In the genomic region with DNA sequence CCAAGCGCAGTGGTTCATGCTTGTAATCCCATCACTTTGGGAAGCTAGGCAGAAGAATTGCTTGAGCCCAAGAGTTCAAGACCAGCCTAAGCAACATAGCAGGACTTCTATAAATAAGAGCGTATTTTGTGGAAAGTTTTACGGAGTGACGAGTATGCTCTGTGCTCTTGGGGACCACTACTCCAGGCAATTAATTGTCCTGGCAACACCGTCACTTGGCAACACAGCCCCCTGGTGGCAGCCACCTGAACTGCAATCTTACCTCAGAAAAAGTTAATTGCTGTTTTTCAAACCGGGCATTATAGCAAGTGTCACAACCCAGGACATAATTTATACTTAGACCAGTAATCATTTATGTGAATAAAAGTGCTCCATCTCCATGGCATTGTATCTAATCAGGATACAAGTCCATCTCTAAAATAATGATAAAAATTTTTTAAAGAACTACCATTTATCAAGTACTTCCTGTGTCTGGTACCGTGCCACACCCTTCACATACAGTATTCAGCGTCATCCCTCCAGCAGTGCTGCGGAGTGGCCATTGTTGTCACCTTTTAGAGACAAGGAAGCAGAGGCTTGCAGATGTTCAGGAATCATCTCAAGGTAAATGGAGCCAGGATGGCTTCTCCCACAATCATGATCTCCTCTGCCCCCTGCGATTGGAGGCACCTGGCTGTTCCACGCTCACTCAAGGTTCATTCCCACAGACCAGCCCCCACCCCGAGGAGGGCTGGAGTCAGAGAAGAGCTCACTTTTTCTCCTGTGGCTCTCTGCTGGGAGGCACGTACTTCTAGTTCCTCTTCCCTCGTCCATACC, we compare ENCODE assay signal across 8 cellular contexts. TPM values are rescaled to one million over a fixed set of nuclear protein-coding genes. Genes with fewer than 3 reads are reported as not detected.
DNase-seq lines count a peak whose midpoint lies in the region; ATAC-seq and TF ChIP-seq lines count a peak whose summit lies in the region.

No MANE protein-coding gene starts in this region.

- H3K9me3 ChIP-seq in H9 (ENCODE audit: control insufficient read depth, low read depth, low read length): no peaks in the 10 kb centered on the region
- H3K9me3 ChIP-seq in OCI-LY1 (ENCODE audit: low read length): no peaks in the 10 kb centered on the region
- H3K9me3 ChIP-seq in ovary: no peaks in the 10 kb centered on the region
- H3K9me3 ChIP-seq in uterus: no peaks in the 10 kb centered on the region

- peaks cover 4 to 10% of the 10 kb centered on the region in 2 experiments for H3K4me1 Mint-ChIP-seq in H9
- H3K4me1 Mint-ChIP-seq in activated T-cell treated with anti-CD3 and anti-CD28 coated beads, Interleukin-2, amount 50 U/mL, for 4 hours (ENCODE audit: low read depth): peaks cover 7% of the 10 kb centered on the region

- no peak overlapping the region for H3T11ph ChIP-seq in H9 (ENCODE audit: low read length)

- H3K23ac ChIP-seq in H9 (ENCODE audit: insufficient read length, low read depth, low read length): no peak overlapping the region

- no peak overlapping the region for H4K91ac ChIP-seq in H9 (ENCODE audit: insufficient read length, low read depth, low read length)

- H3K9me2 ChIP-seq in OCI-LY1 (ENCODE audit: low read depth, low read length): no peaks in the 10 kb centered on the region

- no peak overlapping the region for H2AK5ac ChIP-seq in H9 (ENCODE audit: insufficient read length, low read length)

- ATAC-seq in activated T-cell treated with anti-CD3 and anti-CD28 coated beads, Interleukin-2, amount 50 U/mL, for 4 hours: no peak
- ATAC-seq in HG02852 (IDR thresholded peaks at IDR 0.05; ENCODE audit: unreplicated experiment): no peak

- no peaks in the 10 kb centered on the region; a peak in 2 of 5 replicates for H3K9me3 Mint-ChIP-seq in H9
- no peaks in the 10 kb centered on the region for H3K9me3 Mint-ChIP-seq in activated T-cell treated with anti-CD3 and anti-CD28 coated beads, Interleukin-2, amount 50 U/mL, for 4 hours

- TF ChIP-seq EP300 in ovary (IDR thresholded peaks at IDR 0.05): no peak

- H3K36me3 ChIP-seq in OCI-LY1 (ENCODE audit: insufficient read depth, low read length) (no peaks in the 10 kb centered on the region), ovary (no peaks in the 10 kb centered on the region), uterus (no peaks in the 10 kb centered on the region)

- H3K27me3 ChIP-seq in H9 (ENCODE audit: insufficient read depth, low read length) (no peaks in the 10 kb centered on the region), OCI-LY1 (ENCODE audit: insufficient read depth, low read length) (no peaks in the 10 kb centered on the region; the same call in 1 of the 2 replicates), ovary (no peaks in the 10 kb centered on the region), uterus (no peaks in the 10 kb centered on the region)

- H2AFZ ChIP-seq in H9 (ENCODE audit: low read length) (no peak overlapping the region), OCI-LY1 (ENCODE audit: low read length) (no peak overlapping the region)

- no peak overlapping the region for H3K4me3 Mint-ChIP-seq in H9
- no peak overlapping the region for H3K4me3 Mint-ChIP-seq in activated T-cell treated with anti-CD3 and anti-CD28 coated beads, Interleukin-2, amount 50 U/mL, for 4 hours

- no peaks in the 10 kb centered on the region for H3K36me3 Mint-ChIP-seq in H9 (ENCODE audit: insufficient read depth in 1 of 3, low read depth in 3 of 3)
- no peaks in the 10 kb centered on the region for H3K36me3 Mint-ChIP-seq in activated T-cell treated with anti-CD3 and anti-CD28 coated beads, Interleukin-2, amount 50 U/mL, for 4 hours (ENCODE audit: insufficient read depth)

- no peak overlapping the region for H2BK20ac ChIP-seq in H9 (ENCODE audit: low read depth, low read length, poor library complexity, severe bottlenecking)

- H3K27ac ChIP-seq in H9 (ENCODE audit: insufficient read length, low read depth, low read length) (no peak overlapping the region), OCI-LY1 (ENCODE audit: low read depth, low read length, poor library complexity, severe bottlenecking) (no peak overlapping the region), ovary (no peak overlapping the region), uterus (no peak overlapping the region)

- no peak overlapping the region for H2BK5ac ChIP-seq in H9 (ENCODE audit: insufficient read length, low read length)

- H3K4me1 ChIP-seq in H9 (ENCODE audit: insufficient read depth, low read length) (no peaks in the 10 kb centered on the region), OCI-LY1 (ENCODE audit: insufficient read depth, low read length, severe bottlenecking) (peaks cover 1% of the 10 kb centered on the region), ovary (ENCODE audit: insufficient read depth) (no peaks in the 10 kb centered on the region), uterus (no peaks in the 10 kb centered on the region)

- no peaks in the 10 kb centered on the region for H3K79me2 ChIP-seq in H9 (ENCODE audit: insufficient read depth, low read length)
- no peaks in the 10 kb centered on the region for H3K79me2 ChIP-seq in OCI-LY1 (ENCODE audit: insufficient read depth, low read length)

- H2BK120ac ChIP-seq in H9 (ENCODE audit: low read depth, low read length, poor library complexity, severe bottlenecking): no peak overlapping the region

- H4K5ac ChIP-seq in H9 (ENCODE audit: insufficient read length, low read depth, low read length): no peak overlapping the region

- H3K4ac ChIP-seq in H9 (ENCODE audit: low read depth, low read length): no peak overlapping the region

- peaks cover 16% of the 10 kb centered on the region for H3K27me3 Mint-ChIP-seq in H9 (ENCODE audit: low read depth)
- peaks cover 20% of the 10 kb centered on the region for H3K27me3 Mint-ChIP-seq in activated T-cell treated with anti-CD3 and anti-CD28 coated beads, Interleukin-2, amount 50 U/mL, for 4 hours (ENCODE audit: low read depth)

- intact Hi-C loops in ovary (cut with DNase I): loop anchor here in 1 of 4 donors (5.0 kb wide), 1 partner anchor 68 kb away; no protein-coding TSS in a partner anchor
- intact Hi-C loops in uterus (cut with DNase I; ENCODE audit: low total_unique reads): no loop called here

- peak; percentile 94 for TF ChIP-seq CTCF in H9 (conservative IDR thresholded peaks at IDR 0.05)
- peak; percentile 92 for TF ChIP-seq CTCF in OCI-LY1 (IDR thresholded peaks at IDR 0.05; ENCODE audit: low read length)
- TF ChIP-seq CTCF in foreskin fibroblast (IDR thresholded peaks at IDR 0.05; ENCODE audit: low read depth, low read length): peak; percentile 92
- TF ChIP-seq CTCF in ovary (IDR thresholded peaks at IDR 0.05): peak; percentile 26 to 53 (median 51)
- TF ChIP-seq CTCF in uterus (IDR thresholded peaks at IDR 0.05): peak; percentile 46 to 71 (median 54)

- no peak overlapping the region for H3K4me3 ChIP-seq in OCI-LY1 (ENCODE audit: low read depth, low read length, poor library complexity, severe bottlenecking)
- no peak overlapping the region for H3K4me3 ChIP-seq in foreskin fibroblast (ENCODE audit: low read depth in 1 of 2, low read length in 2 of 2)
- H3K4me3 ChIP-seq in ovary: no peak overlapping the region
- no peak overlapping the region for H3K4me3 ChIP-seq in uterus

- TF ChIP-seq POLR2A in ovary (IDR thresholded peaks at IDR 0.05) (no peak), uterus (IDR thresholded peaks at IDR 0.05) (no peak)

- H3F3A ChIP-seq in OCI-LY1 (ENCODE audit: insufficient read depth, low read length): no peaks in the 10 kb centered on the region

- H3K23me2 ChIP-seq in H9 (ENCODE audit: insufficient read length, low read depth, low read length, poor library complexity, severe bottlenecking): peaks cover 3% of the 10 kb centered on the region

- DNase-seq in AG20443 (ENCODE audit: low spot score) (peak; percentile 65), H9 (peak; percentile 68), foreskin fibroblast (peak; percentile 5 to 58), ovary (peak in 4 of 5 donors; percentile 50 to 68 (median 56)), uterus (no peak)
- DNase-seq in activated T-cell treated with anti-CD3 and anti-CD28 coated beads, Interleukin-2, amount 50 U/mL, for 4 hours: peak; percentile 72

- no peaks in the 10 kb centered on the region for H3K79me1 ChIP-seq in H9 (ENCODE audit: insufficient read depth, low read depth, low read length, poor library complexity, severe bottlenecking)

- no peak overlapping the region for H3K4me2 ChIP-seq in H9 (ENCODE audit: insufficient read depth, insufficient read length, low read length)
- no peak overlapping the region for H3K4me2 ChIP-seq in OCI-LY1 (ENCODE audit: low read length)

- no peak overlapping the region for H2BK12ac ChIP-seq in H9 (ENCODE audit: insufficient read length, low read depth, low read length)

- H4K20me1 ChIP-seq in H9 (ENCODE audit: control insufficient read depth, insufficient read depth, insufficient read length): no peaks in the 10 kb centered on the region
- H4K20me1 ChIP-seq in OCI-LY1 (ENCODE audit: insufficient read depth, low read length): no peaks in the 10 kb centered on the region

- H3K9ac ChIP-seq in H9 (ENCODE audit: extremely low read depth, insufficient read length, low read length) (no peak overlapping the region), OCI-LY1 (ENCODE audit: low read length) (no peak overlapping the region)

- no peak overlapping the region for H3K27ac Mint-ChIP-seq in H9

- H2BK15ac ChIP-seq in H9 (ENCODE audit: low read depth, low read length): no peak overlapping the region

- no CpG with 5 or more reads among the region's 14 CpGs for WGBS in H9 (ENCODE audit: extremely low coverage, insufficient read length, low lambda C conversion rate)
- WGBS in ovary, 3 donors: 41 to 47% (median 45%) methylated on average over 14 of the region's 14 CpGs

- no peak overlapping the region for H3K18ac ChIP-seq in H9 (ENCODE audit: insufficient read length, low read depth, low read length)

- H4K8ac ChIP-seq in H9 (replicated peaks; ENCODE audit: insufficient read length, low read depth, low read length): no peak overlapping the region

- H3K14ac ChIP-seq in H9 (ENCODE audit: insufficient read depth, low read length): no peak overlapping the region

- no peak overlapping the region for H3K56ac ChIP-seq in H9 (ENCODE audit: insufficient read length, low read depth, low read length)

RNA-seq across cellular contexts. Expression of a gene that starts 34.5 kb away (rescaled TPM):
- total RNA-seq in H9 (2021) (0.33 TPM in 1 of 2 replicates, not detected in the other), ovary (under 1 TPM in 2 of 7 donors, not detected in 5; 0.11 to 0.12 TPM), uterus (under 1 TPM in 1 of 4 donors, not detected in 3; 0.07 TPM)
- not detected for total RNA-seq in activated T-cell treated with anti-CD3 and anti-CD28 coated beads, Interleukin-2, amount 50 U/mL, for 4 hours
- polyA plus RNA-seq in ovary: not detected

RNA-seq across cellular contexts. Expression of a gene that starts 39.0 kb away (rescaled TPM):
- not detected in 2 replicates for total RNA-seq in H9 (2021)
- not detected for total RNA-seq in activated T-cell treated with anti-CD3 and anti-CD28 coated beads, Interleukin-2, amount 50 U/mL, for 4 hours
- under 1 TPM in 1 of 7 donors, not detected in 6; 0.11 TPM for total RNA-seq in ovary
- polyA plus RNA-seq in ovary: under 1 TPM in 1 of 2 donors, not detected in 1; 0.02 TPM
- total RNA-seq in uterus: not detected

Comparison
In these comparisons a context has a peak if more than half of its experiments do, and no peak if none do; other contexts are left out.
1. DNase-seq: peak in AG20443 (single experiment), H9 (single experiment), activated T-cell treated with anti-CD3 and anti-CD28 coated beads, Interleukin-2, amount 50 U/mL, for 4 hours (single experiment), foreskin fibroblast (2 of 2) and ovary (4 of 5); none in uterus (0 of 2).
2. Peak in every context shown above with its lines, with median percentiles within 50 percentile points of each other: CTCF ChIP-seq.